Comparison of ENCODE assay signal across 1 cellular context in the genomic region with DNA sequence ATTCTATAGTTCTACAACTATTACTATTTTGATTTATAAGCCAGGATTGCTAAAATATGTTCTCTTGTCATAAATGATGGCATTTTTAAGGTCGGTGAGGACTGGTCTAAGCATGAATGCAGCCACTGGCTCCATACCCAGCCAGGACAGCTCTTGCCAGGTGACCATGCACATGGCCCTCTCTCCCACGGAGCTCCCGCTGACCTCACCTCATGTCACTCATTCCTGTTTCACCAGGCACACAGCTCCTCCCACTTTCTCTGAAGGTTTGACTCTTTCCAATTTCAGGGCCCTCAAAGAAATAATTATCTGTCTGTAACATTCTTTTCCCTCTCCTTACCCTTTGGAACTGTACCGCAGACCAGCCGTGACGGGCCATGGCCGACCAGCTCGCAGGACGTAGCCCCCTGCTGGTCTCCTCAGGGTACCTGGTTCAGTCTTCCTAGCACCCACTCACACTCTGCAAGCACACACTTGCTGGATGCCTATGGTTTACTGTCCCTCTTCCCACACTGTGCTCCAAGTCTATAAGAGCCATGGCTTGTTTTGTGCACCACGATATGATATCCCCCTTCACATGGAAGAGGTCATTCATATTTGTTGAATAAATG.
TF ChIP-seq lines count a peak whose summit lies in the region.

No MANE protein-coding gene starts in this region.

TF ChIP-seq in WTC11, 78 proteins besides CTCF, POLR2A, EP300 and RAD21 (continued from another document):
- TF ChIP-seq, protein P1, sequence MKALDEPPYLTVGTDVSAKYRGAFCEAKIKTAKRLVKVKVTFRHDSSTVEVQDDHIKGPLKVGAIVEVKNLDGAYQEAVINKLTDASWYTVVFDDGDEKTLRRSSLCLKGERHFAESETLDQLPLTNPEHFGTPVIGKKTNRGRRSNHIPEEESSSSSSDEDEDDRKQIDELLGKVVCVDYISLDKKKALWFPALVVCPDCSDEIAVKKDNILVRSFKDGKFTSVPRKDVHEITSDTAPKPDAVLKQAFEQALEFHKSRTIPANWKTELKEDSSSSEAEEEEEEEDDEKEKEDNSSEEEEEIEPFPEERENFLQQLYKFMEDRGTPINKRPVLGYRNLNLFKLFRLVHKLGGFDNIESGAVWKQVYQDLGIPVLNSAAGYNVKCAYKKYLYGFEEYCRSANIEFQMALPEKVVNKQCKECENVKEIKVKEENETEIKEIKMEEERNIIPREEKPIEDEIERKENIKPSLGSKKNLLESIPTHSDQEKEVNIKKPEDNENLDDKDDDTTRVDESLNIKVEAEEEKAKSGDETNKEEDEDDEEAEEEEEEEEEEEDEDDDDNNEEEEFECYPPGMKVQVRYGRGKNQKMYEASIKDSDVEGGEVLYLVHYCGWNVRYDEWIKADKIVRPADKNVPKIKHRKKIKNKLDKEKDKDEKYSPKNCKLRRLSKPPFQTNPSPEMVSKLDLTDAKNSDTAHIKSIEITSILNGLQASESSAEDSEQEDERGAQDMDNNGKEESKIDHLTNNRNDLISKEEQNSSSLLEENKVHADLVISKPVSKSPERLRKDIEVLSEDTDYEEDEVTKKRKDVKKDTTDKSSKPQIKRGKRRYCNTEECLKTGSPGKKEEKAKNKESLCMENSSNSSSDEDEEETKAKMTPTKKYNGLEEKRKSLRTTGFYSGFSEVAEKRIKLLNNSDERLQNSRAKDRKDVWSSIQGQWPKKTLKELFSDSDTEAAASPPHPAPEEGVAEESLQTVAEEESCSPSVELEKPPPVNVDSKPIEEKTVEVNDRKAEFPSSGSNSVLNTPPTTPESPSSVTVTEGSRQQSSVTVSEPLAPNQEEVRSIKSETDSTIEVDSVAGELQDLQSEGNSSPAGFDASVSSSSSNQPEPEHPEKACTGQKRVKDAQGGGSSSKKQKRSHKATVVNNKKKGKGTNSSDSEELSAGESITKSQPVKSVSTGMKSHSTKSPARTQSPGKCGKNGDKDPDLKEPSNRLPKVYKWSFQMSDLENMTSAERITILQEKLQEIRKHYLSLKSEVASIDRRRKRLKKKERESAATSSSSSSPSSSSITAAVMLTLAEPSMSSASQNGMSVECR (CRISPR knock-in tag; IDR thresholded peaks at IDR 0.05; ENCODE audit: borderline replicate concordance): no peak
- TF ChIP-seq NR3C1 (CRISPR knock-in tag; conservative IDR thresholded peaks at IDR 0.05; ENCODE audit: low read depth) (no peak), ZNF396 (CRISPR knock-in tag; IDR thresholded peaks at IDR 0.05; ENCODE audit: borderline replicate concordance) (no peak), FOXJ3 (CRISPR knock-in tag; IDR thresholded peaks at IDR 0.05; ENCODE audit: borderline replicate concordance) (no peak), IRF2 (CRISPR knock-in tag; IDR thresholded peaks at IDR 0.05; ENCODE audit: borderline replicate concordance, low read depth) (no peak)
- TF ChIP-seq, protein P2, sequence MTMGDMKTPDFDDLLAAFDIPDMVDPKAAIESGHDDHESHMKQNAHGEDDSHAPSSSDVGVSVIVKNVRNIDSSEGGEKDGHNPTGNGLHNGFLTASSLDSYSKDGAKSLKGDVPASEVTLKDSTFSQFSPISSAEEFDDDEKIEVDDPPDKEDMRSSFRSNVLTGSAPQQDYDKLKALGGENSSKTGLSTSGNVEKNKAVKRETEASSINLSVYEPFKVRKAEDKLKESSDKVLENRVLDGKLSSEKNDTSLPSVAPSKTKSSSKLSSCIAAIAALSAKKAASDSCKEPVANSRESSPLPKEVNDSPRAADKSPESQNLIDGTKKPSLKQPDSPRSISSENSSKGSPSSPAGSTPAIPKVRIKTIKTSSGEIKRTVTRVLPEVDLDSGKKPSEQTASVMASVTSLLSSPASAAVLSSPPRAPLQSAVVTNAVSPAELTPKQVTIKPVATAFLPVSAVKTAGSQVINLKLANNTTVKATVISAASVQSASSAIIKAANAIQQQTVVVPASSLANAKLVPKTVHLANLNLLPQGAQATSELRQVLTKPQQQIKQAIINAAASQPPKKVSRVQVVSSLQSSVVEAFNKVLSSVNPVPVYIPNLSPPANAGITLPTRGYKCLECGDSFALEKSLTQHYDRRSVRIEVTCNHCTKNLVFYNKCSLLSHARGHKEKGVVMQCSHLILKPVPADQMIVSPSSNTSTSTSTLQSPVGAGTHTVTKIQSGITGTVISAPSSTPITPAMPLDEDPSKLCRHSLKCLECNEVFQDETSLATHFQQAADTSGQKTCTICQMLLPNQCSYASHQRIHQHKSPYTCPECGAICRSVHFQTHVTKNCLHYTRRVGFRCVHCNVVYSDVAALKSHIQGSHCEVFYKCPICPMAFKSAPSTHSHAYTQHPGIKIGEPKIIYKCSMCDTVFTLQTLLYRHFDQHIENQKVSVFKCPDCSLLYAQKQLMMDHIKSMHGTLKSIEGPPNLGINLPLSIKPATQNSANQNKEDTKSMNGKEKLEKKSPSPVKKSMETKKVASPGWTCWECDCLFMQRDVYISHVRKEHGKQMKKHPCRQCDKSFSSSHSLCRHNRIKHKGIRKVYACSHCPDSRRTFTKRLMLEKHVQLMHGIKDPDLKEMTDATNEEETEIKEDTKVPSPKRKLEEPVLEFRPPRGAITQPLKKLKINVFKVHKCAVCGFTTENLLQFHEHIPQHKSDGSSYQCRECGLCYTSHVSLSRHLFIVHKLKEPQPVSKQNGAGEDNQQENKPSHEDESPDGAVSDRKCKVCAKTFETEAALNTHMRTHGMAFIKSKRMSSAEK (CRISPR knock-in tag; IDR thresholded peaks at IDR 0.05; ENCODE audit: borderline replicate concordance): no peak
